In genomic region chr6:7111095-7111690, GRCh38 we compare ENCODE assay signal across 1 cellular context.
TF ChIP-seq lines count a peak whose summit lies in the region.

No MANE protein-coding gene starts in this region.

TF ChIP-seq in GM23338, 12 proteins besides CTCF, POLR2A, EP300 and RAD21 (continued from another document):
- TF ChIP-seq, protein P1, sequence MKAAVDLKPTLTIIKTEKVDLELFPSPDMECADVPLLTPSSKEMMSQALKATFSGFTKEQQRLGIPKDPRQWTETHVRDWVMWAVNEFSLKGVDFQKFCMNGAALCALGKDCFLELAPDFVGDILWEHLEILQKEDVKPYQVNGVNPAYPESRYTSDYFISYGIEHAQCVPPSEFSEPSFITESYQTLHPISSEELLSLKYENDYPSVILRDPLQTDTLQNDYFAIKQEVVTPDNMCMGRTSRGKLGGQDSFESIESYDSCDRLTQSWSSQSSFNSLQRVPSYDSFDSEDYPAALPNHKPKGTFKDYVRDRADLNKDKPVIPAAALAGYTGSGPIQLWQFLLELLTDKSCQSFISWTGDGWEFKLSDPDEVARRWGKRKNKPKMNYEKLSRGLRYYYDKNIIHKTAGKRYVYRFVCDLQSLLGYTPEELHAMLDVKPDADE (IDR thresholded peaks at IDR 0.05), result no peak
- TF ChIP-seq JUNB (IDR thresholded peaks at IDR 0.05; ENCODE audit: unreplicated experiment) (no peak), ZNF331 (CRISPR knock-in tag; IDR thresholded peaks at IDR 0.05; ENCODE audit: low read depth) (no peak), REST (IDR thresholded peaks at IDR 0.05; ENCODE audit: unreplicated experiment) (no peak), ZNF114 (CRISPR knock-in tag; IDR thresholded peaks at IDR 0.05) (no peak), CREB1 (CRISPR knock-in tag; IDR thresholded peaks at IDR 0.05; ENCODE audit: low read depth) (no peak), POLR2AphosphoS5 (IDR thresholded peaks at IDR 0.05; ENCODE audit: low read depth) (no peak)
